In genomic region chr3:193190387-193190786, GRCh38 we compare ENCODE assay signal across 8 cellular contexts. TPM values are rescaled to one million over a fixed set of nuclear protein-coding genes. Genes with fewer than 3 reads are reported as not detected.
A peak's percentile ranks its signal among the peaks of the same experiment; 100 is the strongest.
DNase-seq lines count a peak whose midpoint lies in the region; ATAC-seq and TF ChIP-seq lines count a peak whose summit lies in the region.

No MANE protein-coding gene starts in this region.

- no peaks in the 10 kb centered on the region for H3K27me3 Mint-ChIP-seq in endothelial cell (ENCODE audit: unreplicated experiment)

- H3K27me3 ChIP-seq in psoas muscle (ENCODE audit: insufficient read depth in 3 of 3, low read length in 2 of 3), result no peaks in the 10 kb centered on the region
- no peaks in the 10 kb centered on the region for H3K27me3 ChIP-seq in aorta (ENCODE audit: control insufficient read depth in 1 of 2, insufficient read depth in 2 of 2, low read length in 1 of 2)

- no peak overlapping the region for H3K4me3 ChIP-seq in psoas muscle
- no peak overlapping the region for H3K4me3 ChIP-seq in aorta (ENCODE audit: low read length in 2 of 2)

- DNase-seq in activated CD4-positive, alpha-beta T cell treated with anti-CD3 and anti-CD28 coated beads, Interleukin-2, amount 50 U/mL, for 48 hours, result peak; percentile 1 to 3
- no peak for DNase-seq in activated CD4-positive, alpha-beta T cell treated with anti-CD3 and anti-CD28 coated beads, Interleukin-2, amount 50 U/mL, for 1 hour
- DNase-seq in NCI-H526 (lab: John Stamatoyannopoulos, UW) (peak; percentile 91 to 96), endothelial cell (ENCODE audit: low spot score) (peak; percentile 51), psoas muscle (no peak), aorta (no peak), NCI-H1048 (lab: John Stamatoyannopoulos, UW) (no peak)

- H3K27ac ChIP-seq in psoas muscle (no peak overlapping the region), aorta (ENCODE audit: low read depth in 1 of 2, low read length in 2 of 2) (no peak overlapping the region)

- H3K4me1 ChIP-seq in psoas muscle (no peaks in the 10 kb centered on the region), aorta (ENCODE audit: control insufficient read depth in 1 of 2, insufficient read depth in 2 of 2, low read length in 2 of 2) (no peaks in the 10 kb centered on the region)

- H3K9me3 ChIP-seq in psoas muscle (no peaks in the 10 kb centered on the region), aorta (ENCODE audit: control insufficient read depth, low read length) (no peaks in the 10 kb centered on the region)

- TF ChIP-seq CTCF in endothelial cell (IDR thresholded peaks at IDR 0.05; ENCODE audit: unreplicated experiment) (peak; percentile 78), psoas muscle (IDR thresholded peaks at IDR 0.05) (peak; percentile 57)

- no peaks in the 10 kb centered on the region for H3K4me1 Mint-ChIP-seq in endothelial cell (ENCODE audit: unreplicated experiment)

- no peaks in the 10 kb centered on the region for H3K9me3 Mint-ChIP-seq in endothelial cell (ENCODE audit: unreplicated experiment)

- ATAC-seq in HG03060 (IDR thresholded peaks at IDR 0.05; ENCODE audit: low read depth, unreplicated experiment) (peak; percentile 44), psoas muscle (peak; percentile 65 to 89 (median 81)), aorta (ENCODE audit: low FRiP score) (no peak)

- H3K36me3 ChIP-seq in psoas muscle (ENCODE audit: insufficient read depth in 1 of 2, low read depth in 1 of 2), result no peaks in the 10 kb centered on the region
- no peaks in the 10 kb centered on the region for H3K36me3 ChIP-seq in aorta (ENCODE audit: control insufficient read depth in 1 of 2, insufficient read depth in 2 of 2, low read length in 1 of 2)

- intact Hi-C loops in psoas muscle (cut with DNase I) (loop anchor here (5.0 kb wide), 1 partner anchor 382 kb away; no protein-coding TSS in a partner anchor), aorta (cut with DNase I) (loop anchor here in 1 of 2 donors (10.0 kb wide), 1 partner anchor 94 kb away; no protein-coding TSS in a partner anchor)

- H3K27ac Mint-ChIP-seq in endothelial cell (ENCODE audit: unreplicated experiment), result no peak overlapping the region

- H3K36me3 Mint-ChIP-seq in endothelial cell (ENCODE audit: low read depth, unreplicated experiment), result no peaks in the 10 kb centered on the region

- no peak overlapping the region for H3K4me3 Mint-ChIP-seq in endothelial cell (ENCODE audit: unreplicated experiment)

RNA-seq across cellular contexts. Expression of gene PLAAT1, which starts 50.6 kb away (rescaled TPM):
- total RNA-seq in endothelial cell (ENCODE audit: unreplicated experiment) (1.7 TPM), psoas muscle (10 to 100 TPM; 14.6 to 26.2 (median 21.8) TPM), aorta (under 1 TPM in 1 of 2 donors, not detected in 1; 0.45 TPM)
- polyA plus RNA-seq in psoas muscle (10 to 100 TPM; 10.8 to 24.4 (median 21.4) TPM), aorta (under 1 TPM in 1 of 2 donors, not detected in 1; 0.63 TPM)

Comparison
In these comparisons a context has a peak if more than half of its experiments do, and no peak if none do; other contexts are left out.
1. DNase-seq: peak in activated CD4-positive, alpha-beta T cell treated with anti-CD3 and anti-CD28 coated beads, Interleukin-2, amount 50 U/mL, for 48 hours (2 of 2), NCI-H526 (2 of 2) and endothelial cell (single experiment); none in activated CD4-positive, alpha-beta T cell treated with anti-CD3 and anti-CD28 coated beads, Interleukin-2, amount 50 U/mL, for 1 hour (single experiment), psoas muscle (0 of 2), aorta (0 of 2) and NCI-H1048 (single experiment).